Comparison of ENCODE assay signal across 26 cellular contexts in the genomic region with DNA sequence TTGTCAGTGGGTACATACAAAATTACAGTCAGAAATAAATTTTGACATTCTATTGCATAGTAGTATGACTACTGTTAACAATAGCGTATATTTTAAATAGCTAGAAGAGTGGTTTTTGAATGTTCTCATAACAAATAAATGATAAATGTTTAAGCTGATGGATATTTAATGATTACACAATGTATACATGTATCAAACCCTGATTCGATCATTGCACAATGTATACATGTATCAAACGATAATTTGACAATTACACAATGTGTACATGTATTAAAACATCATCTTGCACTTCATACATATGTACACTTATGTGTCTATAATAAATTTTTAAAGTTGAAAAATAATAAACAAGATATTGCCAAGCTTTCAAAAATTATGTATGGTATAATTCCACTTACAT.
"Had no signal": no experiment of that assay in that cellular context is flagged by ENCODE, and none has a peak within 500 bp of the region (broad histone marks: within the 10 kb centered on the region; RNA-seq: fewer than 3 reads in every experiment).

No MANE protein-coding gene starts in this region.

- H3K27ac Mint-ChIP-seq: mesothelial cell of epicardium; naive B cell; natural killer cell treated with Interleukin-12 subunit alpha and Interleukin-12 subunit beta and Interleukin-15 and Interleukin-18, amount 100 ng/mL, for 72 hours; progenitor cell of endocrine pancreas; stimulated activated memory B cell treated with anti-CD40 and anti-IgM and Interleukin-4, amounts not matched to agents 10 μg/mL and 1 μg/mL and 100 μg/mL, for 72 hours; stimulated activated naive CD8-positive, alpha-beta T cell treated with anti-CD3 and anti-CD28 coated beads, Interleukin-15, Interleukin-2, amounts not matched to agents 100 ng/mL and 50 ng/mL, for 24 hours had no signal

- H3K9ac ChIP-seq: parathyroid adenoma had no signal

- H3K4me3 ChIP-seq: coronary artery, esophagus squamous epithelium, left lung, mucosa of descending colon, thoracic aorta, tibial nerve, upper lobe of left lung had no signal

- H3K36me3 Mint-ChIP-seq: mesothelial cell of epicardium; naive B cell; natural killer cell treated with Interleukin-12 subunit alpha and Interleukin-12 subunit beta and Interleukin-15 and Interleukin-18, amount 100 ng/mL, for 72 hours; stimulated activated memory B cell treated with anti-CD40 and anti-IgM and Interleukin-4, amounts not matched to agents 10 μg/mL and 1 μg/mL and 100 μg/mL, for 72 hours had no signal

- H3K27ac ChIP-seq: coronary artery, esophagus squamous epithelium, left lung, neutrophil, parathyroid adenoma, thoracic aorta, tibial nerve, upper lobe of left lung had no signal

- H3K27me3 Mint-ChIP-seq: naive B cell; natural killer cell treated with Interleukin-12 subunit alpha and Interleukin-12 subunit beta and Interleukin-15 and Interleukin-18, amount 100 ng/mL, for 72 hours; stimulated activated memory B cell treated with anti-CD40 and anti-IgM and Interleukin-4, amounts not matched to agents 10 μg/mL and 1 μg/mL and 100 μg/mL, for 72 hours; stimulated activated naive CD8-positive, alpha-beta T cell treated with anti-CD3 and anti-CD28 coated beads, Interleukin-15, Interleukin-2, amounts not matched to agents 100 ng/mL and 50 ng/mL, for 24 hours had no signal

- ATAC-seq: left lung; mucosa of descending colon; natural killer cell treated with Interleukin-12 subunit alpha and Interleukin-12 subunit beta and Interleukin-15 and Interleukin-18, amount 100 ng/mL, for 72 hours; sciatic nerve; stimulated activated memory B cell treated with anti-CD40 and anti-IgM and Interleukin-4, amounts not matched to agents 10 μg/mL and 1 μg/mL and 100 μg/mL, for 72 hours had no signal

- H3K4me3 Mint-ChIP-seq: mesothelial cell of epicardium; naive B cell; natural killer cell treated with Interleukin-12 subunit alpha and Interleukin-12 subunit beta and Interleukin-15 and Interleukin-18, amount 100 ng/mL, for 72 hours; neural crest cell; stimulated activated memory B cell treated with anti-CD40 and anti-IgM and Interleukin-4, amounts not matched to agents 10 μg/mL and 1 μg/mL and 100 μg/mL, for 72 hours; stimulated activated naive CD8-positive, alpha-beta T cell treated with anti-CD3 and anti-CD28 coated beads, Interleukin-15, Interleukin-2, amounts not matched to agents 100 ng/mL and 50 ng/mL, for 24 hours had no signal

- H3K9me3 ChIP-seq: esophagus squamous epithelium, left lung, mucosa of descending colon, neutrophil, thoracic aorta, tibial nerve had no signal

- H3K79me2 ChIP-seq: parathyroid adenoma had no signal

- H3K4me1 Mint-ChIP-seq: naive B cell; neural crest cell; stimulated activated memory B cell treated with anti-CD40 and anti-IgM and Interleukin-4, amounts not matched to agents 10 μg/mL and 1 μg/mL and 100 μg/mL, for 72 hours had no signal

- H3K36me3 ChIP-seq: esophagus squamous epithelium, left lung, neutrophil, thoracic aorta, tibial nerve, upper lobe of left lung had no signal

- H2AFZ ChIP-seq: parathyroid adenoma had no signal

- DNase-seq: dermis blood vessel endothelial cell; effector memory CD4-positive, alpha-beta T cell; erythroblast; esophagus squamous epithelium; foreskin melanocyte; kidney; left lung; mesenchymal stem cell; mucosa of descending colon; naive B cell; stimulated activated CD4-positive, alpha-beta T cell treated with anti-CD3 and anti-CD28 coated beads, Interleukin-4, amount 100 ng/mL, for 4 hours; upper lobe of left lung had no signal

- H3K4me1 ChIP-seq: esophagus squamous epithelium, left lung, parathyroid adenoma, tibial nerve, upper lobe of left lung had no signal

- H3K9me3 Mint-ChIP-seq: mesothelial cell of epicardium; neural crest cell; stimulated activated memory B cell treated with anti-CD40 and anti-IgM and Interleukin-4, amounts not matched to agents 10 μg/mL and 1 μg/mL and 100 μg/mL, for 72 hours had no signal

- FAIRE-seq: endometrium, urothelium cell line had no signal

- H3K27me3 ChIP-seq: esophagus squamous epithelium, left lung, neutrophil, tibial nerve, upper lobe of left lung had no signal
